19 cellular contexts compared by ENCODE assay signal in the genomic region with DNA sequence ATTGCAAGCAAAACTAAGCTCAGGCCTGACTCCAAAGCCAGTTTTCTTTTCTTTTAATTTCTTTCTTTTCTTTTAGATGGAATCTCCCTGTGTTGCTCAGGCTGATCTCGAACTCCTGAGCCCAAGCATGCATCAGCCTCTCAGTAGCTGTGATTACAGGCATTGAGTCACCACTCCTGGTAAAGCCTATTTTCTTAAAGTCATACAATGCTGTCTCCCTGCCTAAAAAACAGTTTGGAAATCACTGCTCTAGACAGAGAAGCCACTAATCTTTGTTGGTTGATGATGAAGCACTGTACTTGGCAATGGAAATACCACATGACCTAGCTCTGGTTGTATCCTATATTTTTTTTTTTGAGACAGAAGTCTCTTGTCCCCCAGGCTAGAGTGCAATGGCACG. TPM values are rescaled to one million over a fixed set of nuclear protein-coding genes. Genes with fewer than 3 reads are reported as not detected.
DNase-seq lines count a peak whose midpoint lies in the region; ATAC-seq, FAIRE-seq and TF ChIP-seq lines count a peak whose summit lies in the region.
"Had no signal": no experiment of that assay in that cellular context is flagged by ENCODE, and none has a peak within 500 bp of the region (broad histone marks: within the 10 kb centered on the region; RNA-seq: fewer than 3 reads in every experiment).

No MANE protein-coding gene starts in this region.

- no peak for FAIRE-seq in HepG2 (lab: Jason Lieb, UNC)
- FAIRE-seq: endothelial cell of umbilical vein had no signal

- H4K20me1 ChIP-seq in HepG2 (ENCODE audit: insufficient read depth, low read length): no peaks in the 10 kb centered on the region

- H3K4me3 Mint-ChIP-seq in CD8-positive, alpha-beta T cell: no peak overlapping the region
- H3K4me3 Mint-ChIP-seq: activated CD4-positive, alpha-beta T cell treated with anti-CD3 and anti-CD28 coated beads for 36 hours; activated naive CD8-positive, alpha-beta T cell treated with anti-CD3 and anti-CD28 coated beads for 36 hours; CD4-positive, alpha-beta T cell; naive B cell had no signal

- no peak for ATAC-seq in HepG2
- no peak for ATAC-seq in right lobe of liver
- no peak for ATAC-seq in GM18867 (IDR thresholded peaks at IDR 0.05; ENCODE audit: unreplicated experiment)
- ATAC-seq in CD8-positive, alpha-beta T cell: no peak
- ATAC-seq: activated CD4-positive, alpha-beta T cell treated with anti-CD3 and anti-CD28 coated beads for 36 hours; left lung had no signal

- no TSS peak for BruUV-seq in HepG2 (replicated peaks; lab: Mats Ljungman, UMichigan)

- DNase-seq in HepG2 (ENCODE audit: low spot score): no peak
- no peak for DNase-seq in right lobe of liver
- DNase-seq in astrocyte of the hippocampus (ENCODE audit: low read depth, low spot score): peak; percentile 34
- DNase-seq in foreskin fibroblast: peak; percentile 33 to 69
- DNase-seq in DMS79 (lab: John Stamatoyannopoulos, UW): no peak
- DNase-seq in SKM-1 treated with dmso at 0.1 percent for 144 hours (lab: John Stamatoyannopoulos, UW; ENCODE audit: unreplicated experiment): no peak
- no peak for DNase-seq in CD8-positive, alpha-beta T cell
- DNase-seq: 8988T; activated CD4-positive, alpha-beta T cell treated with anti-CD3 and anti-CD28 coated beads for 36 hours; activated naive CD8-positive, alpha-beta T cell treated with anti-CD3 and anti-CD28 coated beads for 36 hours; CD4-positive, alpha-beta T cell; left lung; naive B cell; NCI-H1092; Right ventricle myocardium superior; stomach had no signal

- H3K36me3 ChIP-seq in HepG2 (replicated peaks in 1 of 2; ENCODE audit: control insufficient read depth in 1 of 2, insufficient read depth in 2 of 2, low read length in 2 of 2) (no peaks in the 10 kb centered on the region), right lobe of liver (no peaks in the 10 kb centered on the region)
- H3K36me3 ChIP-seq in CD8-positive, alpha-beta T cell (ENCODE audit: insufficient read depth, low read length): no peaks in the 10 kb centered on the region
- H3K36me3 ChIP-seq: left lung, prostate gland, stomach had no signal

- 3% methylated on average over 2 of the region's 2 CpGs for WGBS in HepG2 (ENCODE audit: low lambda C conversion rate)
- 63% methylated on average over 1 of the region's 2 CpGs for WGBS in right lobe of liver (ENCODE audit: insufficient coverage, low coverage, low lambda C conversion rate, missing lambda C conversion rate)

- TF ChIP-seq RAD21 in HepG2 (CRISPR knock-in tag; IDR thresholded peaks at IDR 0.05): no peak

- TF ChIP-seq EP300 in HepG2 (IDR thresholded peaks at IDR 0.05; ENCODE audit: low read depth in 2 of 2, low read length in 2 of 2) (no peak), HepG2 (CRISPR knock-in tag; IDR thresholded peaks at IDR 0.05; ENCODE audit: borderline replicate concordance) (no peak)

- POLR2A ChIA-PET in HepG2 (lab: Yijun Ruan, JAX): no interaction called here
- POLR2A ChIA-PET in CD8-positive, alpha-beta T cell (lab: Charles Lee): no interaction called here

- H3K27ac ChIP-seq in HepG2 (ENCODE audit: extremely low read length, insufficient read depth, low read length) (no peak overlapping the region), right lobe of liver (no peak overlapping the region)
- H3K27ac ChIP-seq in CD8-positive, alpha-beta T cell (ENCODE audit: low read depth, low read length): no peak overlapping the region
- H3K27ac ChIP-seq: left lung, prostate gland, stomach had no signal

- in situ Hi-C loops in HepG2 (cut with HindIII; ENCODE audit: extremely low pct_ligation_motif_present, low pct_unique_long_range_greater_than_20kb): no loop called here

- peaks cover 49% of the 10 kb centered on the region for H3K27me3 Mint-ChIP-seq in CD8-positive, alpha-beta T cell (ENCODE audit: low read depth)

- no peaks in the 10 kb centered on the region for H3K9me3 Mint-ChIP-seq in CD8-positive, alpha-beta T cell
- H3K9me3 Mint-ChIP-seq: activated naive CD8-positive, alpha-beta T cell treated with anti-CD3 and anti-CD28 coated beads for 36 hours; CD4-positive, alpha-beta T cell; naive B cell had no signal

- no peak overlapping the region for H3K27ac Mint-ChIP-seq in CD8-positive, alpha-beta T cell
- H3K27ac Mint-ChIP-seq: activated CD4-positive, alpha-beta T cell treated with anti-CD3 and anti-CD28 coated beads for 36 hours; activated naive CD8-positive, alpha-beta T cell treated with anti-CD3 and anti-CD28 coated beads for 36 hours; CD4-positive, alpha-beta T cell had no signal

- TF ChIP-seq CTCF in HepG2 (CRISPR knock-in tag; IDR thresholded peaks at IDR 0.05) (no peak), right lobe of liver (IDR thresholded peaks at IDR 0.05) (no peak), foreskin fibroblast (IDR thresholded peaks at IDR 0.05; ENCODE audit: low read depth, low read length) (no peak)
- no peak for TF ChIP-seq CTCF in CD8-positive, alpha-beta T cell (IDR thresholded peaks at IDR 0.05)

- TF ChIP-seq POLR2A in HepG2 (IDR thresholded peaks at IDR 0.05; ENCODE audit: insufficient read depth in 1 of 2, low read depth in 2 of 2, low read length in 2 of 2) (no peak), right lobe of liver (IDR thresholded peaks at IDR 0.05) (no peak)

- no peak overlapping the region for H3K4me2 ChIP-seq in HepG2 (ENCODE audit: low read depth, low read length)

- CTCF ChIA-PET in HepG2 (lab: Yijun Ruan, JAX; ENCODE audit: low intra/inter-chr PET ratio, low total read pairs): no interaction called here
- CTCF ChIA-PET in CD8-positive, alpha-beta T cell (lab: Charles Lee): no interaction called here

- H3K27me3 ChIP-seq in HepG2 (ENCODE audit: control insufficient read depth in 1 of 2, insufficient read depth in 2 of 2, low read length in 2 of 2) (peaks cover 0 to 1% of the 10 kb centered on the region in 2 experiments; a peak in 1 of 5 replicates), right lobe of liver (no peaks in the 10 kb centered on the region)
- H3K27me3 ChIP-seq in CD8-positive, alpha-beta T cell (ENCODE audit: insufficient read depth, low read length): peaks cover 4% of the 10 kb centered on the region
- H3K27me3 ChIP-seq: left lung, stomach had no signal

- intact Hi-C loops in HepG2 (cut with micrococcal nuclease; ENCODE audit: unreplicated experiment) (no loop called here), right lobe of liver (cut with DNase I) (no loop called here)
- intact Hi-C loops in CD8-positive, alpha-beta T cell (cut with DNase I, micrococcal nuclease): no loop called here

- H3K79me2 ChIP-seq in HepG2 (ENCODE audit: insufficient read depth, low read length): no peaks in the 10 kb centered on the region

- no peaks in the 10 kb centered on the region for H3K4me1 Mint-ChIP-seq in CD8-positive, alpha-beta T cell (ENCODE audit: low read depth)
- H3K4me1 Mint-ChIP-seq: activated CD4-positive, alpha-beta T cell treated with anti-CD3 and anti-CD28 coated beads for 36 hours; activated naive CD8-positive, alpha-beta T cell treated with anti-CD3 and anti-CD28 coated beads for 36 hours; naive B cell had no signal

- H3K9me3 ChIP-seq in HepG2 (ENCODE audit: low read length) (no peaks in the 10 kb centered on the region), right lobe of liver (no peaks in the 10 kb centered on the region)
- no peaks in the 10 kb centered on the region for H3K9me3 ChIP-seq in CD8-positive, alpha-beta T cell (ENCODE audit: low read length)
- H3K9me3 ChIP-seq: left lung, prostate gland, stomach had no signal

- H3K9ac ChIP-seq in HepG2 (ENCODE audit: insufficient read depth, low read depth, low read length): no peak overlapping the region

- H2AFZ ChIP-seq in HepG2 (ENCODE audit: low read length): no peak overlapping the region

- no peak overlapping the region for H3K4me3 ChIP-seq in HepG2 (replicated peaks in 1 of 3; ENCODE audit: insufficient read depth in 1 of 3, low read depth in 2 of 3, low read length in 3 of 3)
- no peak overlapping the region for H3K4me3 ChIP-seq in right lobe of liver
- no peak overlapping the region for H3K4me3 ChIP-seq in foreskin fibroblast (ENCODE audit: low read depth in 1 of 2, low read length in 2 of 2)
- H3K4me3 ChIP-seq in CD8-positive, alpha-beta T cell (ENCODE audit: low read depth, low read length): no peak overlapping the region
- H3K4me3 ChIP-seq: left lung, prostate gland, stomach had no signal

- H3K36me3 Mint-ChIP-seq in CD8-positive, alpha-beta T cell: no peaks in the 10 kb centered on the region
- H3K36me3 Mint-ChIP-seq: activated naive CD8-positive, alpha-beta T cell treated with anti-CD3 and anti-CD28 coated beads for 36 hours; naive B cell had no signal

- no peaks in the 10 kb centered on the region for H3K4me1 ChIP-seq in HepG2 (ENCODE audit: insufficient read depth, low read length)
- H3K4me1 ChIP-seq in right lobe of liver: no peaks in the 10 kb centered on the region
- no peaks in the 10 kb centered on the region for H3K4me1 ChIP-seq in CD8-positive, alpha-beta T cell (ENCODE audit: insufficient read depth, low read length)
- H3K4me1 ChIP-seq: left lung, prostate gland, stomach had no signal

RNA-seq across cellular contexts. Expression of gene ZNF532, which starts 33.1 kb away (rescaled TPM):
- total RNA-seq in HepG2 (2016; rRNA removed; fragmentation: Illumina TruSeq; extraction: Trizol) (not detected in 2 replicates), right lobe of liver (1 to 10 TPM; 2.0 to 6.4 (median 3.2) TPM)
- total RNA-seq in HepG2 (2016; cell fraction: cytosol; rRNA removed; fragmentation: Illumina TruSeq; extraction: Trizol; ENCODE audit: low read depth): not detected in 2 replicates
- total RNA-seq in HepG2 (2016; cell fraction: insoluble cytoplasmic fraction; rRNA removed; fragmentation: Illumina TruSeq; extraction: Trizol): not detected in 2 replicates
- total RNA-seq in HepG2 (2016; cell fraction: membrane; rRNA removed; fragmentation: Illumina TruSeq; extraction: Trizol): not detected in 2 replicates
- not detected in 2 replicates for total RNA-seq in HepG2 (2016; cell fraction: nucleus; rRNA removed; fragmentation: Illumina TruSeq; extraction: Trizol)
- not detected in 2 replicates for polyA plus RNA-seq in HepG2 (2011; rRNA removed)
- 0.04 TPM in 1 of 2 replicates, not detected in the other for polyA plus RNA-seq in HepG2 (2011; cell fraction: cytosol; rRNA removed)
- not detected in 2 replicates for polyA plus RNA-seq in HepG2 (2011; cell fraction: nucleus; rRNA removed)
- not detected in 2 replicates for polyA plus RNA-seq in HepG2 (2012)
- not detected in 2 replicates for polyA plus RNA-seq in HepG2 (2016; cell fraction: cytosol; fragmentation: Illumina TruSeq; extraction: Trizol; ENCODE audit: low read depth)
- polyA plus RNA-seq in HepG2 (2016; cell fraction: insoluble cytoplasmic fraction; fragmentation: Illumina TruSeq; extraction: Trizol; ENCODE audit: low read depth): not detected in 2 replicates
- polyA plus RNA-seq in HepG2 (2016; cell fraction: membrane; fragmentation: Illumina TruSeq; extraction: Trizol; ENCODE audit: low read depth): not detected in 2 replicates
- polyA plus RNA-seq in HepG2 (2016; cell fraction: nucleus; fragmentation: Illumina TruSeq; extraction: Trizol; ENCODE audit: insufficient read depth, low read depth): not detected in 2 replicates
- 62.5 TPM in 1 of 2 replicates, not detected in the other for polyA minus RNA-seq in HepG2 (2011; rRNA and poly(A)+ RNA removed; ENCODE audit: low replicate concordance)
- polyA minus RNA-seq in HepG2 (2011; cell fraction: cytosol; rRNA and poly(A)+ RNA removed): 1.1 TPM in 1 of 2 replicates, not detected in the other
- not detected in 2 replicates for polyA minus RNA-seq in HepG2 (2011; cell fraction: nucleus; rRNA and poly(A)+ RNA removed)
- total RNA-seq in CD8-positive, alpha-beta T cell: 1 to 10 TPM; 3.4 to 3.7 TPM

Comparison
In these comparisons a context has a peak if more than half of its experiments do, and no peak if none do; other contexts are left out.
1. DNase-seq: peak in astrocyte of the hippocampus (single experiment) and foreskin fibroblast (2 of 2); none in HepG2 (single experiment), right lobe of liver (0 of 3), DMS79 (single experiment), SKM-1 treated with dmso at 0.1 percent for 144 hours (single experiment) and CD8-positive, alpha-beta T cell (0 of 7).